1 cellular context compared by ENCODE assay signal in genomic region chr5:72816297-72817075, GRCh38.
A peak's percentile ranks its signal among the peaks of the same experiment; 100 is the strongest.
TF ChIP-seq lines count a peak whose summit lies in the region.

Gene TNPO1 (plus strand): TSS chr5:72816661. CDS start chr5:72816738, 77 bp downstream.

TF ChIP-seq in HepG2, 621 proteins besides CTCF, POLR2A, EP300 and RAD21 (continued from another document):
- TF ChIP-seq ZBED4 (CRISPR knock-in tag; IDR thresholded peaks at IDR 0.05; ENCODE audit: borderline replicate concordance) (peak; percentile 98), ZNF260 (CRISPR knock-in tag; IDR thresholded peaks at IDR 0.05; ENCODE audit: borderline replicate concordance, low read depth) (no peak), PHF21A (CRISPR knock-in tag; IDR thresholded peaks at IDR 0.05) (peak; percentile 78), ZSCAN25 (CRISPR knock-in tag; IDR thresholded peaks at IDR 0.05) (peak; percentile 25; the same call in 1 of the 2 replicates), ZNF678 (CRISPR knock-in tag; IDR thresholded peaks at IDR 0.05) (0 out of 2 replicates have a peak, but pooled peaks have one; percentile 80), NPAS2 (CRISPR knock-in tag; IDR thresholded peaks at IDR 0.05; ENCODE audit: borderline replicate concordance) (no peak), DNMT3B (CRISPR knock-in tag; conservative IDR thresholded peaks at IDR 0.05) (no peak), SOX13 (IDR thresholded peaks at IDR 0.05) (no peak), SOX13 (CRISPR knock-in tag; conservative IDR thresholded peaks at IDR 0.05 in 1 of 2, IDR thresholded peaks at IDR 0.05 in 1 of 2) (peak in 1 of 2 experiments; percentile 57; a peak in 2 of 4 replicates), ZNF205 (CRISPR knock-in tag; IDR thresholded peaks at IDR 0.05) (no peak), FOXO1 (CRISPR knock-in tag; IDR thresholded peaks at IDR 0.05) (peak; percentile 54; the same call in 1 of the 2 replicates), PCBP1 (IDR thresholded peaks at IDR 0.05; ENCODE audit: borderline replicate concordance, low read depth, low read length) (no peak), ZNF335 (CRISPR knock-in tag; IDR thresholded peaks at IDR 0.05) (0 out of 2 replicates have a peak, but pooled peaks have one; percentile 56), HDAC6 (IDR thresholded peaks at IDR 0.05; ENCODE audit: low read depth, low read length) (no peak), ZSCAN20 (CRISPR knock-in tag; IDR thresholded peaks at IDR 0.05; ENCODE audit: borderline replicate concordance) (no peak; the same call in 1 of the 2 replicates), MZF1 (CRISPR knock-in tag; IDR thresholded peaks at IDR 0.05; ENCODE audit: borderline replicate concordance) (no peak), ELF3 (CRISPR knock-in tag; IDR thresholded peaks at IDR 0.05) (0 out of 2 replicates have a peak, but pooled peaks have one; percentile 30), ZNF33A (CRISPR knock-in tag; IDR thresholded peaks at IDR 0.05; ENCODE audit: borderline replicate concordance) (peak; percentile 85; the same call in 1 of the 2 replicates), ZNF775 (CRISPR knock-in tag; IDR thresholded peaks at IDR 0.05; ENCODE audit: borderline replicate concordance) (no peak), AGO2 (optimal IDR thresholded peaks at IDR 0.05; ENCODE audit: low read depth, low read length) (no peak), ZNF800 (CRISPR knock-in tag; IDR thresholded peaks at IDR 0.05) (peak; percentile 85; the same call in 1 of the 2 replicates), KLF13 (CRISPR knock-in tag; IDR thresholded peaks at IDR 0.05) (no peak), REXO4 (CRISPR knock-in tag; IDR thresholded peaks at IDR 0.05; ENCODE audit: borderline replicate concordance) (no peak), CREB1 (IDR thresholded peaks at IDR 0.05) (no peak), CREB1 (CRISPR knock-in tag; IDR thresholded peaks at IDR 0.05) (no peak), SMYD3 (CRISPR knock-in tag; IDR thresholded peaks at IDR 0.05) (no peak), ZNF17 (CRISPR knock-in tag; IDR thresholded peaks at IDR 0.05) (no peak), TMF1 (CRISPR knock-in tag; IDR thresholded peaks at IDR 0.05; ENCODE audit: low read depth) (no peak), ZNF709 (CRISPR knock-in tag; IDR thresholded peaks at IDR 0.05) (peak; percentile 73), ZNF547 (CRISPR knock-in tag; IDR thresholded peaks at IDR 0.05) (peak; percentile 84), SP1 (IDR thresholded peaks at IDR 0.05) (no peak), SP1 (CRISPR knock-in tag; IDR thresholded peaks at IDR 0.05) (0 out of 2 replicates have a peak, but pooled peaks have one; percentile 7), KDM1A (CRISPR knock-in tag; IDR thresholded peaks at IDR 0.05) (no peak), KDM3A (CRISPR knock-in tag; IDR thresholded peaks at IDR 0.05; ENCODE audit: low read depth) (peak; percentile 22; the same call in 1 of the 2 replicates), MED1 (CRISPR knock-in tag; IDR thresholded peaks at IDR 0.05) (0 out of 2 replicates have a peak, but pooled peaks have one; percentile 19), ZNF878 (CRISPR knock-in tag; IDR thresholded peaks at IDR 0.05) (peak; percentile 29; the same call in 1 of the 2 replicates), JUN (CRISPR knock-in tag; IDR thresholded peaks at IDR 0.05) (no peak), ZSCAN22 (CRISPR knock-in tag; IDR thresholded peaks at IDR 0.05) (no peak), PREB (CRISPR knock-in tag; IDR thresholded peaks at IDR 0.05) (no peak), NR3C1 (CRISPR knock-in tag; IDR thresholded peaks at IDR 0.05) (no peak), TEAD3 (CRISPR knock-in tag; optimal IDR thresholded peaks at IDR 0.05; ENCODE audit: borderline replicate concordance) (peak; percentile 19), ZNF317 (CRISPR knock-in tag; IDR thresholded peaks at IDR 0.05) (no peak), ZNF44 (CRISPR knock-in tag; IDR thresholded peaks at IDR 0.05) (no peak), ZNF24 (IDR thresholded peaks at IDR 0.05) (no peak), MXD1 (CRISPR knock-in tag; IDR thresholded peaks at IDR 0.05) (peak; percentile 47; the same call in 1 of the 2 replicates), ZSCAN31 (CRISPR knock-in tag; IDR thresholded peaks at IDR 0.05; ENCODE audit: low read depth) (peak; percentile 28; the same call in 1 of the 2 replicates), ETV5 (CRISPR knock-in tag; IDR thresholded peaks at IDR 0.05; ENCODE audit: borderline replicate concordance) (peak; percentile 47), KLF16 (CRISPR knock-in tag; IDR thresholded peaks at IDR 0.05) (no peak; a peak in 2 of 4 replicates), RFXANK (CRISPR knock-in tag; IDR thresholded peaks at IDR 0.05) (peak; percentile 44; the same call in 1 of the 2 replicates), KDM2A (CRISPR knock-in tag; IDR thresholded peaks at IDR 0.05; ENCODE audit: borderline replicate concordance, low read depth) (peak; percentile 75; the same call in 1 of the 2 replicates), MYC (CRISPR knock-in tag; IDR thresholded peaks at IDR 0.05; ENCODE audit: borderline replicate concordance) (peak; percentile 68; the same call in 1 of the 2 replicates), HOXA5 (CRISPR knock-in tag; IDR thresholded peaks at IDR 0.05) (peak; percentile 85; the same call in 1 of the 2 replicates), KLF9 (CRISPR knock-in tag; IDR thresholded peaks at IDR 0.05; ENCODE audit: low read depth) (peak; percentile 48; the same call in 1 of the 2 replicates), MBNL3 (CRISPR knock-in tag; conservative IDR thresholded peaks at IDR 0.05) (no peak), RXRA (CRISPR knock-in tag; IDR thresholded peaks at IDR 0.05) (peak; percentile 48), CREM (IDR thresholded peaks at IDR 0.05) (no peak), CREM (CRISPR knock-in tag; IDR thresholded peaks at IDR 0.05) (no peak), ZNF143 (CRISPR knock-in tag; IDR thresholded peaks at IDR 0.05) (peak; percentile 39; the same call in 1 of the 2 replicates), PCBP2 (optimal IDR thresholded peaks at IDR 0.05; ENCODE audit: low read depth, low read length, poor library complexity, severe bottlenecking) (no peak), SIX1 (CRISPR knock-in tag; IDR thresholded peaks at IDR 0.05; ENCODE audit: borderline replicate concordance) (no peak), RFX1 (IDR thresholded peaks at IDR 0.05) (peak; percentile 93), ASH2L (IDR thresholded peaks at IDR 0.05; ENCODE audit: insufficient read length, low read depth, low read length) (peak; percentile 75)
- TF ChIP-seq, protein P1, sequence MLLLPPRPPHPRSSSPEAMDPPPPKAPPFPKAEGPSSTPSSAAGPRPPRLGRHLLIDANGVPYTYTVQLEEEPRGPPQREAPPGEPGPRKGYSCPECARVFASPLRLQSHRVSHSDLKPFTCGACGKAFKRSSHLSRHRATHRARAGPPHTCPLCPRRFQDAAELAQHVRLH (CRISPR knock-in tag; IDR thresholded peaks at IDR 0.05; ENCODE audit: borderline replicate concordance, low read depth): no peak
- TF ChIP-seq, protein P2, sequence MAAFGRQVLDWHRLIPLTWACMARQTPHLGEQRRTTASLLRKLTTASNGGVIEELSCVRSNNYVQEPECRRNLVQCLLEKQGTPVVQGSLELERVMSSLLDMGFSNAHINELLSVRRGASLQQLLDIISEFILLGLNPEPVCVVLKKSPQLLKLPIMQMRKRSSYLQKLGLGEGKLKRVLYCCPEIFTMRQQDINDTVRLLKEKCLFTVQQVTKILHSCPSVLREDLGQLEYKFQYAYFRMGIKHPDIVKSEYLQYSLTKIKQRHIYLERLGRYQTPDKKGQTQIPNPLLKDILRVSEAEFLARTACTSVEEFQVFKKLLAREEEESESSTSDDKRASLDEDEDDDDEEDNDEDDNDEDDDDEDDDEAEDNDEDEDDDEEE (CRISPR knock-in tag; IDR thresholded peaks at IDR 0.05): peak; percentile 75; the same call in 1 of the 2 replicates
- TF ChIP-seq, protein P3, sequence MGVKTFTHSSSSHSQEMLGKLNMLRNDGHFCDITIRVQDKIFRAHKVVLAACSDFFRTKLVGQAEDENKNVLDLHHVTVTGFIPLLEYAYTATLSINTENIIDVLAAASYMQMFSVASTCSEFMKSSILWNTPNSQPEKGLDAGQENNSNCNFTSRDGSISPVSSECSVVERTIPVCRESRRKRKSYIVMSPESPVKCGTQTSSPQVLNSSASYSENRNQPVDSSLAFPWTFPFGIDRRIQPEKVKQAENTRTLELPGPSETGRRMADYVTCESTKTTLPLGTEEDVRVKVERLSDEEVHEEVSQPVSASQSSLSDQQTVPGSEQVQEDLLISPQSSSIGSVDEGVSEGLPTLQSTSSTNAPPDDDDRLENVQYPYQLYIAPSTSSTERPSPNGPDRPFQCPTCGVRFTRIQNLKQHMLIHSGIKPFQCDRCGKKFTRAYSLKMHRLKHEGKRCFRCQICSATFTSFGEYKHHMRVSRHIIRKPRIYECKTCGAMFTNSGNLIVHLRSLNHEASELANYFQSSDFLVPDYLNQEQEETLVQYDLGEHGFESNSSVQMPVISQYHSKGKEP (CRISPR knock-in tag; IDR thresholded peaks at IDR 0.05): no peak; the same call in 1 of the 2 replicates
- TF ChIP-seq, protein P4, sequence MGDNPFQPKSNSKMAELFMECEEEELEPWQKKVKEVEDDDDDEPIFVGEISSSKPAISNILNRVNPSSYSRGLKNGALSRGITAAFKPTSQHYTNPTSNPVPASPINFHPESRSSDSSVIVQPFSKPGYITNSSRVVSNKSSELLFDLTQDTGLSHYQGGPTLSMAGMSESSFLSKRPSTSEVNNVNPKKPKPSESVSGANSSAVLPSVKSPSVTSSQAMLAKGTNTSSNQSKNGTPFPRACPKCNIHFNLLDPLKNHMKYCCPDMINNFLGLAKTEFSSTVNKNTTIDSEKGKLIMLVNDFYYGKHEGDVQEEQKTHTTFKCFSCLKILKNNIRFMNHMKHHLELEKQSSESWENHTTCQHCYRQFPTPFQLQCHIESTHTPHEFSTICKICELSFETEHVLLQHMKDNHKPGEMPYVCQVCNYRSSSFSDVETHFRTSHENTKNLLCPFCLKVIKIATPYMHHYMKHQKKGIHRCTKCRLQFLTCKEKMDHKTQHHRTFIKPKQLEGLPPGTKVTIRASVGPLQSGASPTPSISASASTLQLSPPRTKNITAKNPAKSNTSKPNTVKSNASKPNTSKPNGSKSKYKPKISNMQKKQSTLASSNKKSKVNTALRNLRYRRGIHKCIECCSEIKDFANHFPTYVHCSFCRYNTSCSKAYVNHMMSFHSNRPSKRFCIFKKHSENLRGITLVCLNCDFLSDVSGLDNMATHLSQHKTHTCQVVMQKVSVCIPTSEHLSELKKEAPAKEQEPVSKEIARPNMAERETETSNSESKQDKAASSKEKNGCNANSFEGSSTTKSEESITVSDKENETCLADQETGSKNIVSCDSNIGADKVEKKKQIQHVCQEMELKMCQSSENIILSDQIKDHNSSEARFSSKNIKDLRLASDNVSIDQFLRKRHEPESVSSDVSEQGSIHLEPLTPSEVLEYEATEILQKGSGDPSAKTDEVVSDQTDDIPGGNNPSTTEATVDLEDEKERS (CRISPR knock-in tag; IDR thresholded peaks at IDR 0.05): 0 out of 2 replicates have a peak, but pooled peaks have one; percentile 33
